10 cellular contexts compared by ENCODE assay signal in genomic region chr5:146173597-146173996, GRCh38. TPM values are rescaled to one million over a fixed set of nuclear protein-coding genes. Genes with fewer than 3 reads are reported as not detected.
DNase-seq lines count a peak whose midpoint lies in the region; ATAC-seq and TF ChIP-seq lines count a peak whose summit lies in the region.
"Had no signal": no experiment of that assay in that cellular context is flagged by ENCODE, and none has a peak within 500 bp of the region (broad histone marks: within the 10 kb centered on the region; RNA-seq: fewer than 3 reads in every experiment).

No MANE protein-coding gene starts in this region.

- no peaks in the 10 kb centered on the region for H3K9me3 ChIP-seq in CD4-positive, alpha-beta T cell (ENCODE audit: control insufficient read depth, low read length)

- H3K27ac Mint-ChIP-seq in CD4-positive, alpha-beta T cell, result peak overlapping the region; percentile 21
- H3K27ac Mint-ChIP-seq in Calu3 (ENCODE audit: unreplicated experiment), result no peak overlapping the region

- DNase-seq in CD4-positive, alpha-beta T cell, result no peak
- DNase-seq in Calu3, result no peak
- no peak for DNase-seq in hippocampal formation (lab: John Stamatoyannopoulos, UW)
- no peak for DNase-seq in mesenteric fat pad (ENCODE audit: low spot score)
- DNase-seq in NCI-H526 treated with DMSO at 0.1 percent for 48 hours (lab: John Stamatoyannopoulos, UW), result no peak
- DNase-seq: AML-193 had no signal

- no TSS peak for BruUV-seq in Calu3 (replicated peaks; lab: Mats Ljungman, UMichigan)

- H3K4me3 Mint-ChIP-seq in CD4-positive, alpha-beta T cell, result no peak overlapping the region
- no peak overlapping the region for H3K4me3 Mint-ChIP-seq in Calu3 (ENCODE audit: low read depth, unreplicated experiment)

- POLR2A ChIA-PET in CD4-positive, alpha-beta T cell (lab: Charles Lee), result interaction anchor here (0.7 kb wide), 1 partner anchor 20 kb away, joined by 3 read pairs; no protein-coding TSS in a partner anchor

- no peaks in the 10 kb centered on the region for H3K9me3 Mint-ChIP-seq in CD4-positive, alpha-beta T cell
- H3K9me3 Mint-ChIP-seq in Calu3 (ENCODE audit: low read depth, unreplicated experiment), result no peaks in the 10 kb centered on the region

- peaks cover 74% of the 10 kb centered on the region for H3K36me3 Mint-ChIP-seq in CD4-positive, alpha-beta T cell (ENCODE audit: low read depth)
- H3K36me3 Mint-ChIP-seq in Calu3 (ENCODE audit: insufficient read depth, unreplicated experiment), result peaks cover 67% of the 10 kb centered on the region

- TF ChIP-seq CTCF in CD4-positive, alpha-beta T cell (IDR thresholded peaks at IDR 0.05), result no peak
- no peak for TF ChIP-seq CTCF in Calu3 (IDR thresholded peaks at IDR 0.05; ENCODE audit: unreplicated experiment)

- ATAC-seq in CD4-positive, alpha-beta T cell (ENCODE audit: poor library complexity), result no peak
- ATAC-seq in GM19023 (IDR thresholded peaks at IDR 0.05; ENCODE audit: unreplicated experiment), result peak; percentile 90
- peak; percentile 86 for ATAC-seq in HG02610 (IDR thresholded peaks at IDR 0.05; ENCODE audit: unreplicated experiment)
- peak; percentile 93 for ATAC-seq in HG03460 (IDR thresholded peaks at IDR 0.05; ENCODE audit: unreplicated experiment)

- CTCF ChIA-PET in CD4-positive, alpha-beta T cell (lab: Charles Lee), result no interaction called here
- CTCF ChIA-PET in Calu3 (lab: Charles Lee), result interaction anchor here (0.7 kb wide), 1 partner anchor 1581 kb away, joined by 3 read pairs; no protein-coding TSS in a partner anchor

- intact Hi-C loops in CD4-positive, alpha-beta T cell (cut with DNase I, micrococcal nuclease), result no loop called here
- intact Hi-C loops in Calu3 (cut with micrococcal nuclease; ENCODE audit: unreplicated experiment), result no loop called here

- H3K27ac ChIP-seq in CD4-positive, alpha-beta T cell (ENCODE audit: low read depth, low read length), result no peak overlapping the region
- H3K27ac ChIP-seq: RWPE1 had no signal

- no peaks in the 10 kb centered on the region for H3K27me3 Mint-ChIP-seq in CD4-positive, alpha-beta T cell
- H3K27me3 Mint-ChIP-seq in Calu3 (ENCODE audit: unreplicated experiment), result no peaks in the 10 kb centered on the region

- peaks cover 8% of the 10 kb centered on the region for H3K4me1 Mint-ChIP-seq in CD4-positive, alpha-beta T cell (ENCODE audit: low read depth)
- H3K4me1 Mint-ChIP-seq in Calu3 (ENCODE audit: low read depth, unreplicated experiment), result no peaks in the 10 kb centered on the region

- no peaks in the 10 kb centered on the region for H3K27me3 ChIP-seq in CD4-positive, alpha-beta T cell (ENCODE audit: control insufficient read depth, insufficient read depth, low read length)

RNA-seq across cellular contexts. Expression of gene LARS1, which starts 8.9 kb away (rescaled TPM):
- 10 to 100 TPM; 35.3 to 35.7 TPM for total RNA-seq in CD4-positive, alpha-beta T cell
- 189 and 224 TPM in 2 replicates for total RNA-seq in Calu3 (2022)
- total RNA-seq in mesenteric fat pad, result 143 TPM

RNA-seq across cellular contexts. Expression of gene RBM27, which starts 29.8 kb away (rescaled TPM):
- 10 to 100 TPM; 29.7 to 33.2 TPM for total RNA-seq in CD4-positive, alpha-beta T cell
- 24.1 and 26.3 TPM in 2 replicates for total RNA-seq in Calu3 (2022)
- 12.2 TPM for total RNA-seq in mesenteric fat pad
